14 cellular contexts compared by ENCODE assay signal in the genomic region with DNA sequence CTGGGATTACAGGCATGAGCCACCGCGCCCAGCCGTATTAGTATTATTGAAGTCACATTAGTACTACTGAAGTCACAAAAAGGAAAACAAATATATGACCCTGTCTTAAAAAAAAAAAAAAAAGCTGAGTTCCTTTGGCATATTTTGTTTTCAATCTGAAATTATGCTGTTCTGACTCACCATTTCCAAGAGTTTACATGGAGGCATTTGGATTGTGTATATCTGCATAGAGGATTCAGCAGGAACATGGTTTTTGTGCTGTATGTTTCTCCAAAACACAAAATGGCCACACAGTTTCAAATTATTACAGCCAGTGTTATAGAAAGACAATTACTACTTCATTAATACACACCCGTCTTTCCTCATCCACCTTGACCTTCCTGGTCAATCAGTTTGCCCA.
DNase-seq lines count a peak whose midpoint lies in the region; ATAC-seq and TF ChIP-seq lines count a peak whose summit lies in the region.
"Had no signal": no experiment of that assay in that cellular context is flagged by ENCODE, and none has a peak within 500 bp of the region (broad histone marks: within the 10 kb centered on the region; RNA-seq: fewer than 3 reads in every experiment).

No MANE protein-coding gene starts in this region.

- no peak overlapping the region for H4K8ac ChIP-seq in mesenchymal stem cell (ENCODE audit: low read length)

- H3K27ac Mint-ChIP-seq in WTC11: no peak overlapping the region
- H3K27ac Mint-ChIP-seq in activated CD8-positive, alpha-beta T cell treated with anti-CD3 and anti-CD28 coated beads for 36 hours: no peak overlapping the region
- H3K27ac Mint-ChIP-seq: CD4-positive, CD25-positive, alpha-beta regulatory T cell had no signal

- H2BK120ac ChIP-seq in mesenchymal stem cell (ENCODE audit: low read depth, low read length): no peak overlapping the region

- H3K36me3 ChIP-seq in adipocyte (ENCODE audit: control insufficient read depth, insufficient read depth, low read length, severe bottlenecking): no peaks in the 10 kb centered on the region
- no peaks in the 10 kb centered on the region for H3K36me3 ChIP-seq in mesenchymal stem cell (ENCODE audit: control insufficient read depth in 1 of 2, insufficient read depth in 2 of 2, low read depth in 1 of 2, low read length in 2 of 2)
- H3K36me3 ChIP-seq: BLaER1 had no signal

- H3K79me1 ChIP-seq in mesenchymal stem cell (replicated peaks; ENCODE audit: low read length, poor library complexity, severe bottlenecking): no peaks in the 10 kb centered on the region

- H3K27me3 ChIP-seq in adipocyte (replicated peaks; ENCODE audit: control insufficient read depth, insufficient read depth, low read length) (no peaks in the 10 kb centered on the region), mesenchymal stem cell (ENCODE audit: control insufficient read depth in 1 of 2, insufficient read depth in 1 of 2, low read length in 2 of 2) (no peaks in the 10 kb centered on the region)
- H3K27me3 ChIP-seq: BLaER1 had no signal

- WGBS in mesenchymal stem cell: 100% methylated on average over 1 of the region's 4 CpGs

- no peak overlapping the region for H3K27ac ChIP-seq in mesenchymal stem cell (ENCODE audit: low read length, poor library complexity, severe bottlenecking)
- H3K27ac ChIP-seq: 22Rv1, BLaER1 had no signal

- no peak overlapping the region for H3K23ac ChIP-seq in mesenchymal stem cell (ENCODE audit: low read length in 2 of 2)

- H3K18ac ChIP-seq in mesenchymal stem cell (ENCODE audit: low read depth in 1 of 2, low read length in 2 of 2): no peak overlapping the region

- intact Hi-C loops in sciatic nerve (cut with DNase I): no loop called here
- intact Hi-C loops in activated CD8-positive, alpha-beta T cell treated with anti-CD3 and anti-CD28 coated beads for 36 hours (cut with micrococcal nuclease): loop anchor here (10.0 kb wide), 1 partner anchor 195 kb away; no protein-coding TSS in a partner anchor

- CTCF ChIA-PET in WTC11 (lab: Charles Lee): no interaction called here
- CTCF ChIA-PET in activated CD8-positive, alpha-beta T cell treated with anti-CD3 and anti-CD28 coated beads for 36 hours (lab: Charles Lee): no interaction called here

- peaks cover 24% of the 10 kb centered on the region for H3K36me3 Mint-ChIP-seq in WTC11
- no peaks in the 10 kb centered on the region for H3K36me3 Mint-ChIP-seq in activated CD8-positive, alpha-beta T cell treated with anti-CD3 and anti-CD28 coated beads for 36 hours (ENCODE audit: low read depth)
- H3K36me3 Mint-ChIP-seq: CD4-positive, CD25-positive, alpha-beta regulatory T cell had no signal

- peaks cover 29% of the 10 kb centered on the region for H3K9me3 Mint-ChIP-seq in WTC11
- peaks cover 3% of the 10 kb centered on the region for H3K9me3 Mint-ChIP-seq in activated CD8-positive, alpha-beta T cell treated with anti-CD3 and anti-CD28 coated beads for 36 hours

- ATAC-seq in WTC11 (no peak), sciatic nerve (no peak)
- ATAC-seq in activated CD8-positive, alpha-beta T cell treated with anti-CD3 and anti-CD28 coated beads for 36 hours: no peak
- ATAC-seq: HCT116 had no signal

- H3K9me3 ChIP-seq in adipocyte (ENCODE audit: control insufficient read depth, low read length) (no peaks in the 10 kb centered on the region), mesenchymal stem cell (ENCODE audit: control insufficient read depth, low read length) (no peaks in the 10 kb centered on the region)

- no peak overlapping the region for H2AFZ ChIP-seq in mesenchymal stem cell (ENCODE audit: low read depth, low read length)

- H3K4me3 Mint-ChIP-seq in WTC11: no peak overlapping the region
- no peak overlapping the region for H3K4me3 Mint-ChIP-seq in activated CD8-positive, alpha-beta T cell treated with anti-CD3 and anti-CD28 coated beads for 36 hours
- H3K4me3 Mint-ChIP-seq: CD4-positive, CD25-positive, alpha-beta regulatory T cell had no signal

- no peak overlapping the region for H3K4ac ChIP-seq in mesenchymal stem cell (ENCODE audit: low read depth in 1 of 2, low read length in 2 of 2)

- no peak overlapping the region for H4K91ac ChIP-seq in mesenchymal stem cell (ENCODE audit: low read length)

- POLR2A ChIA-PET in WTC11 (lab: Charles Lee): no interaction called here
- POLR2A ChIA-PET in activated CD8-positive, alpha-beta T cell treated with anti-CD3 and anti-CD28 coated beads for 36 hours (lab: Charles Lee): no interaction called here

- no peaks in the 10 kb centered on the region for H3K27me3 Mint-ChIP-seq in WTC11 (ENCODE audit: low read depth)
- H3K27me3 Mint-ChIP-seq in activated CD8-positive, alpha-beta T cell treated with anti-CD3 and anti-CD28 coated beads for 36 hours: no peaks in the 10 kb centered on the region
- H3K27me3 Mint-ChIP-seq: CD4-positive, CD25-positive, alpha-beta regulatory T cell had no signal

- no peaks in the 10 kb centered on the region for H3K4me1 Mint-ChIP-seq in WTC11
- H3K4me1 Mint-ChIP-seq in activated CD8-positive, alpha-beta T cell treated with anti-CD3 and anti-CD28 coated beads for 36 hours (ENCODE audit: low read depth): no peaks in the 10 kb centered on the region
- H3K4me1 Mint-ChIP-seq: CD4-positive, CD25-positive, alpha-beta regulatory T cell had no signal

- no peak overlapping the region for H2BK12ac ChIP-seq in mesenchymal stem cell (ENCODE audit: low read length in 2 of 2)

- TF ChIP-seq CTCF in WTC11 (IDR thresholded peaks at IDR 0.05): no peak
- TF ChIP-seq CTCF in activated CD8-positive, alpha-beta T cell treated with anti-CD3 and anti-CD28 coated beads for 36 hours (IDR thresholded peaks at IDR 0.05): no peak

- H2BK15ac ChIP-seq in mesenchymal stem cell (ENCODE audit: low read depth, poor library complexity, severe bottlenecking): no peak overlapping the region

- DNase-seq in AG08396 (ENCODE audit: low spot score) (peak; percentile 26), adipocyte (ENCODE audit: low read depth) (peak; percentile 46), fibroblast of gingiva (ENCODE audit: low read depth) (peak; percentile 20), mesenchymal stem cell (peak; percentile 14), WTC11 (ENCODE audit: low spot score) (no peak), sciatic nerve (ENCODE audit: low spot score) (no peak)
- no peak for DNase-seq in activated CD4-positive, CD25-positive, alpha-beta regulatory T cell (lab: John Stamatoyannopoulos, UW)
- DNase-seq in activated CD8-positive, alpha-beta T cell treated with anti-CD3 and anti-CD28 coated beads for 36 hours: no peak
- DNase-seq: AML-193; CD4-positive, CD25-positive, alpha-beta regulatory T cell; DMS53 had no signal

- H2AK5ac ChIP-seq in mesenchymal stem cell (ENCODE audit: low read length, severe bottlenecking): no peak overlapping the region

- peaks cover 19% of the 10 kb centered on the region for H3K4me1 ChIP-seq in adipocyte (ENCODE audit: control insufficient read depth, insufficient read depth, low read length)
- no peaks in the 10 kb centered on the region for H3K4me1 ChIP-seq in mesenchymal stem cell (ENCODE audit: control insufficient read depth, insufficient read depth, low read depth, low read length)
- H3K4me1 ChIP-seq: BLaER1 had no signal

- no peak overlapping the region for H3K9ac ChIP-seq in adipocyte (ENCODE audit: low read length)
- H3K9ac ChIP-seq in mesenchymal stem cell (ENCODE audit: low read length): no peak overlapping the region
- H3K9ac ChIP-seq: BLaER1 had no signal

- H3K4me2 ChIP-seq in mesenchymal stem cell (ENCODE audit: low read length, poor library complexity, severe bottlenecking): no peak overlapping the region
- H3K4me2 ChIP-seq: BLaER1 had no signal

- no peak overlapping the region for H3K4me3 ChIP-seq in adipocyte (ENCODE audit: low read length)
- H3K4me3 ChIP-seq in mesenchymal stem cell (ENCODE audit: insufficient read depth in 1 of 2, low read depth in 1 of 2, low read length in 2 of 2): no peak overlapping the region
- H3K4me3 ChIP-seq: BLaER1 had no signal

- H2BK5ac ChIP-seq in mesenchymal stem cell (ENCODE audit: low read depth, low read length, poor library complexity, severe bottlenecking): no peak overlapping the region

- no peak overlapping the region for H3K14ac ChIP-seq in mesenchymal stem cell (ENCODE audit: low read length in 2 of 2)

TF ChIP-seq in WTC11, 78 proteins besides CTCF, POLR2A, EP300 and RAD21:
- TF ChIP-seq GRHL2 (CRISPR knock-in tag; IDR thresholded peaks at IDR 0.05; ENCODE audit: insufficient replicate concordance, severe bottlenecking) (no peak), RELA (CRISPR knock-in tag; IDR thresholded peaks at IDR 0.05; ENCODE audit: borderline replicate concordance) (no peak), FOXJ3 (CRISPR knock-in tag; IDR thresholded peaks at IDR 0.05; ENCODE audit: borderline replicate concordance) (no peak), TCF7 (CRISPR knock-in tag; IDR thresholded peaks at IDR 0.05; ENCODE audit: low read depth) (no peak)
- TF ChIP-seq, protein P1, sequence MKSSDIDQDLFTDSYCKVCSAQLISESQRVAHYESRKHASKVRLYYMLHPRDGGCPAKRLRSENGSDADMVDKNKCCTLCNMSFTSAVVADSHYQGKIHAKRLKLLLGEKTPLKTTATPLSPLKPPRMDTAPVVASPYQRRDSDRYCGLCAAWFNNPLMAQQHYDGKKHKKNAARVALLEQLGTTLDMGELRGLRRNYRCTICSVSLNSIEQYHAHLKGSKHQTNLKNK (CRISPR knock-in tag; IDR thresholded peaks at IDR 0.05): no peak

Comparison
In these comparisons a context has a peak if more than half of its experiments do, and no peak if none do; other contexts are left out.
1. DNase-seq: peak in AG08396 (single experiment), adipocyte (single experiment), fibroblast of gingiva (single experiment) and mesenchymal stem cell (single experiment); none in WTC11 (single experiment), activated CD4-positive, CD25-positive, alpha-beta regulatory T cell (0 of 4), sciatic nerve (single experiment) and activated CD8-positive, alpha-beta T cell treated with anti-CD3 and anti-CD28 coated beads for 36 hours (single experiment).